In genomic region chr19:4754248-4754647, GRCh38 we compare ENCODE assay signal across 1 cellular context.
A peak's percentile ranks its signal among the peaks of the same experiment; 100 is the strongest.
TF ChIP-seq lines count a peak whose summit lies in the region.

No MANE protein-coding gene starts in this region.

TF ChIP-seq in K562, 482 proteins besides CTCF, POLR2A, EP300 and RAD21:
- no peak for TF ChIP-seq USF2 (CRISPR knock-in tag; IDR thresholded peaks at IDR 0.05)
- TF ChIP-seq GMEB1 (CRISPR knock-in tag; IDR thresholded peaks at IDR 0.05) = no peak
- peak; percentile 47; the same call in 1 of the 2 replicates for TF ChIP-seq EHMT2 (IDR thresholded peaks at IDR 0.05)
- TF ChIP-seq RFX1 (IDR thresholded peaks at IDR 0.05) = peak; percentile 82
- peak; percentile 35; the same call in 1 of the 2 replicates for TF ChIP-seq ZNF384 (IDR thresholded peaks at IDR 0.05; ENCODE audit: low read depth, low read length)
- TF ChIP-seq, protein P1, sequence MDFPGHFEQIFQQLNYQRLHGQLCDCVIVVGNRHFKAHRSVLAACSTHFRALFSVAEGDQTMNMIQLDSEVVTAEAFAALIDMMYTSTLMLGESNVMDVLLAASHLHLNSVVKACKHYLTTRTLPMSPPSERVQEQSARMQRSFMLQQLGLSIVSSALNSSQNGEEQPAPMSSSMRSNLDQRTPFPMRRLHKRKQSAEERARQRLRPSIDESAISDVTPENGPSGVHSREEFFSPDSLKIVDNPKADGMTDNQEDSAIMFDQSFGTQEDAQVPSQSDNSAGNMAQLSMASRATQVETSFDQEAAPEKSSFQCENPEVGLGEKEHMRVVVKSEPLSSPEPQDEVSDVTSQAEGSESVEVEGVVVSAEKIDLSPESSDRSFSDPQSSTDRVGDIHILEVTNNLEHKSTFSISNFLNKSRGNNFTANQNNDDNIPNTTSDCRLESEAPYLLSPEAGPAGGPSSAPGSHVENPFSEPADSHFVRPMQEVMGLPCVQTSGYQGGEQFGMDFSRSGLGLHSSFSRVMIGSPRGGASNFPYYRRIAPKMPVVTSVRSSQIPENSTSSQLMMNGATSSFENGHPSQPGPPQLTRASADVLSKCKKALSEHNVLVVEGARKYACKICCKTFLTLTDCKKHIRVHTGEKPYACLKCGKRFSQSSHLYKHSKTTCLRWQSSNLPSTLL (IDR thresholded peaks at IDR 0.05) = peak; percentile 41; the same call in 1 of the 2 replicates
- 0 out of 2 replicates have a peak, but pooled peaks have one; percentile 29 for TF ChIP-seq CEBPB (tag; IDR thresholded peaks at IDR 0.05)
- no peak for TF ChIP-seq JUNB (CRISPR knock-in tag; conservative IDR thresholded peaks at IDR 0.05)
- no peak for TF ChIP-seq EZH2 (IDR thresholded peaks at IDR 0.05; ENCODE audit: borderline replicate concordance, low read depth, low read length)
- TF ChIP-seq, protein P2, sequence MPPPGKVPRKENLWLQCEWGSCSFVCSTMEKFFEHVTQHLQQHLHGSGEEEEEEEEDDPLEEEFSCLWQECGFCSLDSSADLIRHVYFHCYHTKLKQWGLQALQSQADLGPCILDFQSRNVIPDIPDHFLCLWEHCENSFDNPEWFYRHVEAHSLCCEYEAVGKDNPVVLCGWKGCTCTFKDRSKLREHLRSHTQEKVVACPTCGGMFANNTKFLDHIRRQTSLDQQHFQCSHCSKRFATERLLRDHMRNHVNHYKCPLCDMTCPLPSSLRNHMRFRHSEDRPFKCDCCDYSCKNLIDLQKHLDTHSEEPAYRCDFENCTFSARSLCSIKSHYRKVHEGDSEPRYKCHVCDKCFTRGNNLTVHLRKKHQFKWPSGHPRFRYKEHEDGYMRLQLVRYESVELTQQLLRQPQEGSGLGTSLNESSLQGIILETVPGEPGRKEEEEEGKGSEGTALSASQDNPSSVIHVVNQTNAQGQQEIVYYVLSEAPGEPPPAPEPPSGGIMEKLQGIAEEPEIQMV (tag; conservative IDR thresholded peaks at IDR 0.05; ENCODE audit: low read depth) = peak; percentile 98
- peak; percentile 83 for TF ChIP-seq FOXJ2 (tag; IDR thresholded peaks at IDR 0.05)
- no peak for TF ChIP-seq SMARCA5 (IDR thresholded peaks at IDR 0.05)
- no peak for TF ChIP-seq PKNOX1 (IDR thresholded peaks at IDR 0.05)
- TF ChIP-seq, protein P3, sequence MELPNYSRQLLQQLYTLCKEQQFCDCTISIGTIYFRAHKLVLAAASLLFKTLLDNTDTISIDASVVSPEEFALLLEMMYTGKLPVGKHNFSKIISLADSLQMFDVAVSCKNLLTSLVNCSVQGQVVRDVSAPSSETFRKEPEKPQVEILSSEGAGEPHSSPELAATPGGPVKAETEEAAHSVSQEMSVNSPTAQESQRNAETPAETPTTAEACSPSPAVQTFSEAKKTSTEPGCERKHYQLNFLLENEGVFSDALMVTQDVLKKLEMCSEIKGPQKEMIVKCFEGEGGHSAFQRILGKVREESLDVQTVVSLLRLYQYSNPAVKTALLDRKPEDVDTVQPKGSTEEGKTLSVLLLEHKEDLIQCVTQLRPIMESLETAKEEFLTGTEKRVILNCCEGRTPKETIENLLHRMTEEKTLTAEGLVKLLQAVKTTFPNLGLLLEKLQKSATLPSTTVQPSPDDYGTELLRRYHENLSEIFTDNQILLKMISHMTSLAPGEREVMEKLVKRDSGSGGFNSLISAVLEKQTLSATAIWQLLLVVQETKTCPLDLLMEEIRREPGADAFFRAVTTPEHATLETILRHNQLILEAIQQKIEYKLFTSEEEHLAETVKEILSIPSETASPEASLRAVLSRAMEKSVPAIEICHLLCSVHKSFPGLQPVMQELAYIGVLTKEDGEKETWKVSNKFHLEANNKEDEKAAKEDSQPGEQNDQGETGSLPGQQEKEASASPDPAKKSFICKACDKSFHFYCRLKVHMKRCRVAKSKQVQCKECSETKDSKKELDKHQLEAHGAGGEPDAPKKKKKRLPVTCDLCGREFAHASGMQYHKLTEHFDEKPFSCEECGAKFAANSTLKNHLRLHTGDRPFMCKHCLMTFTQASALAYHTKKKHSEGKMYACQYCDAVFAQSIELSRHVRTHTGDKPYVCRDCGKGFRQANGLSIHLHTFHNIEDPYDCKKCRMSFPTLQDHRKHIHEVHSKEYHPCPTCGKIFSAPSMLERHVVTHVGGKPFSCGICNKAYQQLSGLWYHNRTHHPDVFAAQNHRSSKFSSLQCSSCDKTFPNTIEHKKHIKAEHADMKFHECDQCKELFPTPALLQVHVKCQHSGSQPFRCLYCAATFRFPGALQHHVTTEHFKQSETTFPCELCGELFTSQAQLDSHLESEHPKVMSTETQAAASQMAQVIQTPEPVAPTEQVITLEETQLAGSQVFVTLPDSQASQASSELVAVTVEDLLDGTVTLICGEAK (IDR thresholded peaks at IDR 0.05) = 0 out of 2 replicates have a peak, but pooled peaks have one; percentile 61
- TF ChIP-seq, protein P3 (CRISPR knock-in tag; IDR thresholded peaks at IDR 0.05) = no peak
- TF ChIP-seq TAF7 (tag; IDR thresholded peaks at IDR 0.05) = no peak
- no peak for TF ChIP-seq KAT7 (CRISPR knock-in tag; IDR thresholded peaks at IDR 0.05; ENCODE audit: borderline replicate concordance)
- TF ChIP-seq SMARCA4 (IDR thresholded peaks at IDR 0.05) = no peak
- no peak for TF ChIP-seq HDAC1 (IDR thresholded peaks at IDR 0.05)
TF ChIP-seq in K562: peak in this region for 8.
